In genomic region chr18:24064701-24065100, GRCh38 we compare ENCODE assay signal across 2 cellular contexts.
TF ChIP-seq lines count a peak whose summit lies in the region.

No MANE protein-coding gene starts in this region.

TF ChIP-seq in liver, 16 proteins besides CTCF, POLR2A, EP300 and RAD21:
- TF ChIP-seq HNF4G (IDR thresholded peaks at IDR 0.05): no peak
- TF ChIP-seq SP1 (IDR thresholded peaks at IDR 0.05): no peak
- no peak for TF ChIP-seq GABPA (IDR thresholded peaks at IDR 0.05 in 1 of 2, conservative IDR thresholded peaks at IDR 0.05 in 1 of 2)
- no peak for TF ChIP-seq FOXA2 (IDR thresholded peaks at IDR 0.05)
- TF ChIP-seq YY1 (IDR thresholded peaks at IDR 0.05): no peak
- TF ChIP-seq HNF4A (conservative IDR thresholded peaks at IDR 0.05): no peak
- TF ChIP-seq JUND (IDR thresholded peaks at IDR 0.05): no peak
- TF ChIP-seq, protein P1, sequence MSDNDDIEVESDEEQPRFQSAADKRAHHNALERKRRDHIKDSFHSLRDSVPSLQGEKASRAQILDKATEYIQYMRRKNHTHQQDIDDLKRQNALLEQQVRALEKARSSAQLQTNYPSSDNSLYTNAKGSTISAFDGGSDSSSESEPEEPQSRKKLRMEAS (IDR thresholded peaks at IDR 0.05): no peak
- TF ChIP-seq RXRA (IDR thresholded peaks at IDR 0.05): no peak
- TF ChIP-seq REST (IDR thresholded peaks at IDR 0.05): no peak
- no peak for TF ChIP-seq FOXA1 (IDR thresholded peaks at IDR 0.05)
- no peak for TF ChIP-seq ATF3 (IDR thresholded peaks at IDR 0.05)
- no peak for TF ChIP-seq EGR1 (IDR thresholded peaks at IDR 0.05; ENCODE audit: low read depth in 2 of 2)

TF ChIP-seq in HepG2, 621 proteins besides CTCF, POLR2A, EP300 and RAD21:
- TF ChIP-seq SMARCE1 (IDR thresholded peaks at IDR 0.05; ENCODE audit: borderline replicate concordance): no peak
- TF ChIP-seq, protein P2, sequence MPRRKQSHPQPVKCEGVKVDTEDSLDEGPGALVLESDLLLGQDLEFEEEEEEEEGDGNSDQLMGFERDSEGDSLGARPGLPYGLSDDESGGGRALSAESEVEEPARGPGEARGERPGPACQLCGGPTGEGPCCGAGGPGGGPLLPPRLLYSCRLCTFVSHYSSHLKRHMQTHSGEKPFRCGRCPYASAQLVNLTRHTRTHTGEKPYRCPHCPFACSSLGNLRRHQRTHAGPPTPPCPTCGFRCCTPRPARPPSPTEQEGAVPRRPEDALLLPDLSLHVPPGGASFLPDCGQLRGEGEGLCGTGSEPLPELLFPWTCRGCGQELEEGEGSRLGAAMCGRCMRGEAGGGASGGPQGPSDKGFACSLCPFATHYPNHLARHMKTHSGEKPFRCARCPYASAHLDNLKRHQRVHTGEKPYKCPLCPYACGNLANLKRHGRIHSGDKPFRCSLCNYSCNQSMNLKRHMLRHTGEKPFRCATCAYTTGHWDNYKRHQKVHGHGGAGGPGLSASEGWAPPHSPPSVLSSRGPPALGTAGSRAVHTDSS (CRISPR knock-in tag; conservative IDR thresholded peaks at IDR 0.05): no peak
